In the genomic region with DNA sequence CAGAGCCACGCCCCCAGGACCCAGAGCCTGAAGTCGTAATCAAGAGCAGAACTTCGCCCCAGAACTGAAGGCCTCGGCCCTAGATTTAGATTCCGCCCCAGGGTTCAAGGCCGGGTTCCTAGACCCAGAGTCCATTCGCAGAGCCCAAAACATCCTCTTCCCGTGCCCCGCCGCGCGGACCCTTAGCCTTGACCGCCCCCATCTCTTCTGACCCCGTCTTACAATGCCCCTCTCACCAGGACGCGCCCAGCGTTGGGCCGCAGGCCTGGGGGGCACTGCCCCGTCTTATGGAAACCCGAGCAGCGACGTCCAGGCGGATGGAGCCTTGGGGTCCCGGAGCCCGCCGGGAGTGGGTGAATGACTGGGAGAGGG, we compare ENCODE assay signal across 1 cellular context.
TF ChIP-seq lines count a peak whose summit lies in the region.

No MANE protein-coding gene starts in this region.

TF ChIP-seq in GM23338, 12 proteins besides CTCF, POLR2A, EP300 and RAD21 (continued from another document):
- TF ChIP-seq STAT1 (IDR thresholded peaks at IDR 0.05; ENCODE audit: unreplicated experiment) (no peak), CREB1 (CRISPR knock-in tag; IDR thresholded peaks at IDR 0.05; ENCODE audit: low read depth) (no peak)
TF ChIP-seq in GM23338: peak in this region for 0.
